Comparison of ENCODE assay signal across 20 cellular contexts in genomic region chr2:219517954-219518778, GRCh38. TPM values are rescaled to one million over a fixed set of nuclear protein-coding genes. Genes with fewer than 3 reads are reported as not detected.
DNase-seq lines count a peak whose midpoint lies in the region; ATAC-seq, FAIRE-seq and TF ChIP-seq lines count a peak whose summit lies in the region.
"Had no signal": no experiment of that assay in that cellular context is flagged by ENCODE, and none has a peak within 500 bp of the region (broad histone marks: within the 10 kb centered on the region; RNA-seq: fewer than 3 reads in every experiment).

No MANE protein-coding gene starts in this region.

- peak overlapping the region in 1 of 2 experiments; percentile 51; a peak in 1 of 4 replicates for H3K9ac ChIP-seq in K562 (ENCODE audit: insufficient read depth in 1 of 2, low read depth in 2 of 2, low read length in 2 of 2)
- H3K9ac ChIP-seq in neuronal stem cell (ENCODE audit: low read depth, low read length, poor library complexity) = no peak overlapping the region
- H3K9ac ChIP-seq in endodermal cell (ENCODE audit: extremely low read depth, low read length, poor library complexity, severe bottlenecking) = no peak overlapping the region

- intact Hi-C loops in K562 (cut with micrococcal nuclease) = no loop called here

- H3K18ac ChIP-seq in neuronal stem cell (ENCODE audit: low read length) = no peak overlapping the region

- TF ChIP-seq POLR2A in K562 (conservative IDR thresholded peaks at IDR 0.05) = no peak

- peak overlapping the region; percentile 78 for H3K4me2 ChIP-seq in K562 (ENCODE audit: insufficient read depth, low read length)
- no peak overlapping the region for H3K4me2 ChIP-seq in neuronal stem cell (ENCODE audit: insufficient read depth, low read length, poor library complexity, severe bottlenecking)
- H3K4me2 ChIP-seq: A549 had no signal

- H2AFZ ChIP-seq in K562 (ENCODE audit: low read depth, low read length) (no peak overlapping the region), neuronal stem cell (ENCODE audit: low read length) (no peak overlapping the region)

- no peak overlapping the region for H2BK5ac ChIP-seq in neuronal stem cell (ENCODE audit: low read length)

- no peak overlapping the region for H2BK120ac ChIP-seq in neuronal stem cell (ENCODE audit: low read depth, low read length)

- TF ChIP-seq EP300 in K562 (IDR thresholded peaks at IDR 0.05; ENCODE audit: low read length) = no peak

- ATAC-seq in K562 = no peak
- ATAC-seq: A549; CD8-positive, alpha-beta T cell had no signal

- 51% methylated on average over 8 of the region's 10 CpGs for WGBS in K562 (ENCODE audit: insufficient coverage, low coverage, missing lambda C conversion rate)
- no CpG with 5 or more reads among the region's 10 CpGs for WGBS in neuronal stem cell (ENCODE audit: extremely low coverage in 2 of 2, insufficient read length in 2 of 2, insufficient replicate concordance in 1 of 2), 2 donors
- 74 to 78% methylated on average over 4 to 10 of the region's 10 CpGs for WGBS in endodermal cell (ENCODE audit: insufficient coverage in 1 of 2, insufficient read length in 1 of 2), 2 experiments
- 51 to 59% (median 55%) methylated on average over 8 to 10 of the region's 10 CpGs for WGBS in small intestine, 3 donors

- TF ChIP-seq RAD21 in K562 (CRISPR knock-in tag; conservative IDR thresholded peaks at IDR 0.05 in 1 of 2, IDR thresholded peaks at IDR 0.05 in 1 of 2) = no peak

- H4K91ac ChIP-seq in neuronal stem cell (ENCODE audit: low read depth, low read length, poor library complexity) = no peak overlapping the region

- H4K20me1 ChIP-seq in K562 (replicated peaks; ENCODE audit: control insufficient read depth, insufficient read depth, low read length) = no peaks in the 10 kb centered on the region

- H2BK15ac ChIP-seq in neuronal stem cell (ENCODE audit: low read length) = no peak overlapping the region

- H3K27ac ChIP-seq in K562 (ENCODE audit: extremely low read depth, low read depth, low read length) = peak overlapping the region; percentile 38; the same call in 1 of the 3 replicates
- H3K27ac ChIP-seq in neuronal stem cell (replicated peaks; ENCODE audit: low read length) = no peak overlapping the region
- no peak overlapping the region for H3K27ac ChIP-seq in endodermal cell (ENCODE audit: low read depth, low read length)
- no peak overlapping the region for H3K27ac ChIP-seq in small intestine (ENCODE audit: low read depth in 1 of 2, low read length in 1 of 2)
- H3K27ac ChIP-seq: A549, SK-N-MC had no signal

- H3K27me3 Mint-ChIP-seq in endodermal cell (ENCODE audit: insufficient read depth) = peaks cover 61% of the 10 kb centered on the region

- peaks cover 3% of the 10 kb centered on the region for H3K9me1 ChIP-seq in K562 (ENCODE audit: control insufficient read depth, insufficient read depth, low read length)

- FAIRE-seq in K562 (lab: Jason Lieb, UNC) (no peak), small intestine (lab: Jason Lieb, UNC) (no peak)
- FAIRE-seq: A549, D721Med, H54 had no signal

- no peaks in the 10 kb centered on the region for H3K9me3 Mint-ChIP-seq in endodermal cell
- H3K9me3 Mint-ChIP-seq: CD8-positive, alpha-beta T cell had no signal

- POLR2A ChIA-PET in K562 (lab: Yijun Ruan, JAX) = interaction anchor here (0.6 to 1.6 kb wide), 5 partner anchors 12 to 513 kb away, joined by 3 to 4 read pairs (median 4); no protein-coding TSS in a partner anchor

- BruUV-seq in K562 (replicated peaks; lab: Mats Ljungman, UMichigan) = no TSS peak

- in situ Hi-C loops in K562 (cut with MboI) = no loop called here

- no peaks in the 10 kb centered on the region for H3K9me3 ChIP-seq in K562 (replicated peaks; ENCODE audit: control insufficient read depth, insufficient read depth, low read depth, low read length)
- no peaks in the 10 kb centered on the region for H3K9me3 ChIP-seq in neuronal stem cell (replicated peaks in 1 of 2; ENCODE audit: control insufficient read depth in 2 of 2, insufficient read depth in 1 of 2, low read depth in 1 of 2, low read length in 2 of 2)
- H3K9me3 ChIP-seq in endodermal cell (ENCODE audit: control insufficient read depth, low read length) = no peaks in the 10 kb centered on the region
- no peaks in the 10 kb centered on the region for H3K9me3 ChIP-seq in small intestine (ENCODE audit: control insufficient read depth, low read depth)
- H3K9me3 ChIP-seq: A549 had no signal

- H3K4me3 ChIP-seq in K562 = 0 out of 2 replicates have a peak overlapping the region, but pooled peaks have one; percentile 10
- no peak overlapping the region for H3K4me3 ChIP-seq in neuronal stem cell (ENCODE audit: low read length in 2 of 2)
- no peak overlapping the region for H3K4me3 ChIP-seq in endodermal cell (ENCODE audit: low read length)
- H3K4me3 ChIP-seq in small intestine (ENCODE audit: low read depth in 1 of 2, low read length in 2 of 2) = no peak overlapping the region
- H3K4me3 ChIP-seq: A549, SK-N-MC had no signal

- H3K4me3 Mint-ChIP-seq in endodermal cell = no peak overlapping the region
- H3K4me3 Mint-ChIP-seq: CD8-positive, alpha-beta T cell had no signal

- CTCF ChIA-PET in K562 (lab: Yijun Ruan, JAX; ENCODE audit: low intra/inter-chr PET ratio) = interaction anchor here (0.6 kb wide), 1 partner anchor 22 kb away, joined by 3 read pairs; a partner anchor contains a TSS

- H3K4ac ChIP-seq in neuronal stem cell (ENCODE audit: low read length) = no peak overlapping the region

- no peak overlapping the region for H4K8ac ChIP-seq in neuronal stem cell (ENCODE audit: low read depth, low read length)

- no peaks in the 10 kb centered on the region for H3K36me3 Mint-ChIP-seq in endodermal cell (ENCODE audit: low read depth)
- H3K36me3 Mint-ChIP-seq: CD8-positive, alpha-beta T cell had no signal

- H3K4me1 ChIP-seq in K562 (replicated peaks in 1 of 2; ENCODE audit: control insufficient read depth in 2 of 2, insufficient read depth in 2 of 2, low read length in 2 of 2) (peaks cover 64 to 93% of the 10 kb centered on the region in 2 experiments), neuronal stem cell (ENCODE audit: control insufficient read depth in 2 of 2, insufficient read depth in 1 of 2, low read depth in 1 of 2, low read length in 2 of 2) (peaks cover 28 to 30% of the 10 kb centered on the region in 2 donors), endodermal cell (ENCODE audit: control insufficient read depth, insufficient read depth, low read length) (peaks cover 9% of the 10 kb centered on the region), small intestine (ENCODE audit: control insufficient read depth in 2 of 2, insufficient read depth in 1 of 2, low read depth in 1 of 2, low read length in 1 of 2) (no peaks in the 10 kb centered on the region)

- no peak overlapping the region for H3K27ac Mint-ChIP-seq in endodermal cell
- H3K27ac Mint-ChIP-seq: CD8-positive, alpha-beta T cell had no signal

- H3K36me3 ChIP-seq in K562 (ENCODE audit: control insufficient read depth, insufficient read depth, low read length) (peaks cover 16% of the 10 kb centered on the region; the same call in 2 of the 3 replicates), neuronal stem cell (replicated peaks in 1 of 2; ENCODE audit: control insufficient read depth in 2 of 2, insufficient read depth in 2 of 2, low read length in 2 of 2) (no peaks in the 10 kb centered on the region), endodermal cell (ENCODE audit: control insufficient read depth, insufficient read depth, low read length) (no peaks in the 10 kb centered on the region), small intestine (ENCODE audit: control insufficient read depth in 2 of 2, insufficient read depth in 2 of 2, low read length in 2 of 2) (no peaks in the 10 kb centered on the region)

- TF ChIP-seq CTCF in K562 (IDR thresholded peaks at IDR 0.05 in 2 of 3, conservative IDR thresholded peaks at IDR 0.05 in 1 of 3; ENCODE audit: insufficient read depth in 2 of 3, low read depth in 1 of 3, low read length in 3 of 3) (no peak), endodermal cell (conservative IDR thresholded peaks at IDR 0.05) (no peak)

- H3K27me3 ChIP-seq in K562 (ENCODE audit: control insufficient read depth in 2 of 2, insufficient read depth in 2 of 2, low read length in 2 of 2) = no peaks in the 10 kb centered on the region
- H3K27me3 ChIP-seq in neuronal stem cell (ENCODE audit: control insufficient read depth in 3 of 3, insufficient read depth in 3 of 3, low read depth in 1 of 3, low read length in 3 of 3) = peaks cover under 1 to 81% (median 37%) of the 10 kb centered on the region in 3 experiments
- H3K27me3 ChIP-seq in endodermal cell (ENCODE audit: control insufficient read depth, insufficient read depth, low read length, poor library complexity, severe bottlenecking) = peaks cover 44% of the 10 kb centered on the region
- peaks cover 11 to 39% of the 10 kb centered on the region in 2 donors for H3K27me3 ChIP-seq in small intestine (ENCODE audit: control insufficient read depth in 2 of 2, insufficient read depth in 2 of 2, low read length in 2 of 2)

- H2BK12ac ChIP-seq in neuronal stem cell (ENCODE audit: low read length) = no peak overlapping the region

- no peak overlapping the region for H3K14ac ChIP-seq in neuronal stem cell (ENCODE audit: low read length)

- H3K79me2 ChIP-seq in K562 (ENCODE audit: control insufficient read depth, insufficient read depth, low read length) = peaks cover 74% of the 10 kb centered on the region

- no peak overlapping the region for H2AK5ac ChIP-seq in neuronal stem cell (ENCODE audit: low read depth, low read length)

- peak overlapping the region; percentile 16 for H3K23ac ChIP-seq in neuronal stem cell (ENCODE audit: low read depth, low read length, poor library complexity)

- DNase-seq in DMS 273 (lab: John Stamatoyannopoulos, UW; ENCODE audit: unreplicated experiment) (peak; percentile 65), NCI-H524 treated with DMSO at 0.1 percent for 48 hours (lab: John Stamatoyannopoulos, UW) (peak; percentile 25), K562 (ENCODE audit: extremely low read depth in 1 of 4, low spot score in 3 of 4) (no peak), neuronal stem cell (ENCODE audit: low spot score) (no peak), endodermal cell (no peak), NCI-H1092 treated with DMSO at 0.1 percent for 48 hours (lab: John Stamatoyannopoulos, UW) (no peak), small intestine (no peak)
- DNase-seq: DMS79 treated with DMSO at 0.1 percent for 48 hours; NCI-H1105 treated with DMSO at 0.1 percent for 48 hours; NCI-H187; NCI-H2107; NCI-H345; NCI-H526 treated with DMSO at 0.1 percent for 48 hours; NK-92 treated with Interleukin-12 subunit alpha and Interleukin-12 subunit beta, amount 100 ng/mL, for 24 hours; Right ventricle myocardium superior had no signal

- H3K4me1 Mint-ChIP-seq in endodermal cell = peaks cover 25% of the 10 kb centered on the region

- no peaks in the 10 kb centered on the region for H3K79me1 ChIP-seq in neuronal stem cell (ENCODE audit: low read depth, low read length)

RNA-seq across cellular contexts. Expression of gene ASIC4, which starts 3.9 kb away (rescaled TPM):
- 14.4 and 30.7 TPM in 2 replicates for total RNA-seq in K562 (2011; cell fraction: chromatin; rRNA removed; ENCODE audit: low replicate concordance)
- 21.7 and 26.1 TPM in 2 replicates for total RNA-seq in K562 (2011; cell fraction: nucleolus; rRNA removed)
- total RNA-seq in K562 (2011; cell fraction: nucleoplasm; rRNA removed) = 15.1 and 18.3 TPM in 2 replicates
- total RNA-seq in K562 (2014; rRNA removed) (17.7 and 24.8 TPM in 2 replicates), K562 (2014; rRNA removed; fragmentation: Illumina TruSeq; extraction: Trizol) (2.3 and 3.8 TPM in 2 replicates), K562 (2015; rRNA removed; fragmentation: Illumina TruSeq; extraction: Trizol) (9.6 and 9.8 TPM in 2 replicates), K562 (2021) (13.5 and 14.7 TPM in 2 replicates), endodermal cell (under 1 TPM; 0.29 to 1.00 TPM)
- polyA plus RNA-seq in K562 (2011; rRNA removed) (2.5 and 8.6 TPM in 2 replicates), K562 (2014; fragmentation: Illumina TruSeq; extraction: Trizol) (4.8 and 5.0 TPM in 2 replicates), K562 (2014; fragmentation: Nextera tagmentation; extraction: Ambion mirVana) (under 1 TPM; 0.07 to 0.08 TPM), K562 (2014; rRNA removed) (19.0 and 19.2 TPM in 2 replicates), small intestine (under 1 TPM in 1 of 3 donors, not detected in 2; 0.04 TPM)
- 4.7 and 5.7 TPM in 2 replicates for polyA plus RNA-seq in K562 (2011; cell fraction: cytosol; rRNA removed)
- 48.9 and 62.7 TPM in 2 replicates for polyA plus RNA-seq in K562 (2011; cell fraction: nucleus; rRNA removed)
- polyA plus RNA-seq in K562 (2012) = 15.2 and 19.8 TPM in 2 replicates
- 2.5 and 4.5 TPM in 2 replicates for polyA minus RNA-seq in K562 (2011; rRNA and poly(A)+ RNA removed)
- polyA minus RNA-seq in K562 (2011; cell fraction: cytosol; rRNA and poly(A)+ RNA removed) = 2.6 and 8.5 TPM in 2 replicates
- 13.9 and 26.5 TPM in 2 replicates for polyA minus RNA-seq in K562 (2011; cell fraction: nucleus; rRNA and poly(A)+ RNA removed)
- polyA plus RNA-seq in neuronal stem cell (2013, experiment 1 of 2) = 0.14 TPM
- polyA plus RNA-seq in neuronal stem cell (2013, experiment 2 of 2) = 0.15 TPM
- 2.0 TPM for polyA plus RNA-seq in endodermal cell (2013, experiment 1 of 2)
- 1.4 TPM for polyA plus RNA-seq in endodermal cell (2013, experiment 2 of 2)
- total RNA-seq: Right ventricle myocardium superior had no signal

RNA-seq across cellular contexts. Expression of gene GMPPA, which starts 19.5 kb away (rescaled TPM):
- total RNA-seq in K562 (2011; cell fraction: chromatin; rRNA removed; ENCODE audit: low replicate concordance) = 76.3 and 182 TPM in 2 replicates
- total RNA-seq in K562 (2011; cell fraction: nucleolus; rRNA removed) = 113 and 116 TPM in 2 replicates
- 78.7 and 92.4 TPM in 2 replicates for total RNA-seq in K562 (2011; cell fraction: nucleoplasm; rRNA removed)
- total RNA-seq in K562 (2014; rRNA removed) (66.7 and 93.8 TPM in 2 replicates), K562 (2014; rRNA removed; fragmentation: Illumina TruSeq; extraction: Trizol) (38.5 and 47.9 TPM in 2 replicates), K562 (2015; rRNA removed; fragmentation: Illumina TruSeq; extraction: Trizol) (59.6 and 65.4 TPM in 2 replicates), K562 (2021) (69.7 and 71.3 TPM in 2 replicates), endodermal cell (10 to 100 TPM; 36.9 to 38.2 TPM)
- polyA plus RNA-seq in K562 (2011; rRNA removed) (101 and 108 TPM in 2 replicates), K562 (2014; fragmentation: Illumina TruSeq; extraction: Trizol) (82.1 and 90.5 TPM in 2 replicates), K562 (2014; fragmentation: Nextera tagmentation; extraction: Ambion mirVana) (10 to 100 TPM in 1 of 2 experiments, 1 to 10 TPM in 1; 7.0 to 24.7 TPM), K562 (2014; rRNA removed) (71.2 and 75.4 TPM in 2 replicates), small intestine (10 to 100 TPM; 52.6 to 63.5 (median 59.3) TPM)
- 152 and 203 TPM in 2 replicates for polyA plus RNA-seq in K562 (2011; cell fraction: cytosol; rRNA removed)
- polyA plus RNA-seq in K562 (2011; cell fraction: nucleus; rRNA removed) = 219 and 235 TPM in 2 replicates
- polyA plus RNA-seq in K562 (2012) = 99.0 and 134 TPM in 2 replicates
- 73.2 and 103 TPM in 2 replicates for polyA minus RNA-seq in K562 (2011; rRNA and poly(A)+ RNA removed)
- polyA minus RNA-seq in K562 (2011; cell fraction: cytosol; rRNA and poly(A)+ RNA removed) = 47.8 and 64.1 TPM in 2 replicates
- polyA minus RNA-seq in K562 (2011; cell fraction: nucleus; rRNA and poly(A)+ RNA removed) = 38.2 and 59.0 TPM in 2 replicates
- 11.1 TPM for polyA plus RNA-seq in neuronal stem cell (2013, experiment 1 of 2)
- 10.9 TPM for polyA plus RNA-seq in neuronal stem cell (2013, experiment 2 of 2)
- 23.4 TPM for polyA plus RNA-seq in endodermal cell (2013, experiment 1 of 2)
- polyA plus RNA-seq in endodermal cell (2013, experiment 2 of 2) = 22.9 TPM

RNA-seq across cellular contexts. Expression of gene CHPF, which starts 25.4 kb away (rescaled TPM):
- 9.1 and 46.2 TPM in 2 replicates for total RNA-seq in K562 (2011; cell fraction: chromatin; rRNA removed; ENCODE audit: low replicate concordance)
- 74.1 and 96.4 TPM in 2 replicates for total RNA-seq in K562 (2011; cell fraction: nucleolus; rRNA removed)
- 36.0 and 36.5 TPM in 2 replicates for total RNA-seq in K562 (2011; cell fraction: nucleoplasm; rRNA removed)
- total RNA-seq in K562 (2014; rRNA removed) (57.2 and 67.6 TPM in 2 replicates), K562 (2014; rRNA removed; fragmentation: Illumina TruSeq; extraction: Trizol) (1.5 and 2.0 TPM in 2 replicates), K562 (2015; rRNA removed; fragmentation: Illumina TruSeq; extraction: Trizol) (7.9 and 9.0 TPM in 2 replicates), K562 (2021) (40.1 and 41.1 TPM in 2 replicates), endodermal cell (10 to 100 TPM; 51.2 to 54.0 TPM)
- polyA plus RNA-seq in K562 (2011; rRNA removed) (9.9 and 14.8 TPM in 2 replicates), K562 (2014; fragmentation: Illumina TruSeq; extraction: Trizol) (2.6 and 11.5 TPM in 2 replicates), K562 (2014; fragmentation: Nextera tagmentation; extraction: Ambion mirVana) (under 1 TPM; 0.15 to 0.35 TPM), K562 (2014; rRNA removed) (31.8 and 32.1 TPM in 2 replicates), small intestine (10 to 100 TPM in 2 of 3 donors, 1 to 10 TPM in 1; 8.7 to 51.9 (median 49.0) TPM)
- polyA plus RNA-seq in K562 (2011; cell fraction: cytosol; rRNA removed) = 22.8 and 80.8 TPM in 2 replicates
- 25.6 and 44.2 TPM in 2 replicates for polyA plus RNA-seq in K562 (2011; cell fraction: nucleus; rRNA removed)
- 22.4 and 47.7 TPM in 2 replicates for polyA plus RNA-seq in K562 (2012)
- 3.4 and 5.3 TPM in 2 replicates for polyA minus RNA-seq in K562 (2011; rRNA and poly(A)+ RNA removed)
- 25.0 and 30.2 TPM in 2 replicates for polyA minus RNA-seq in K562 (2011; cell fraction: cytosol; rRNA and poly(A)+ RNA removed)
- polyA minus RNA-seq in K562 (2011; cell fraction: nucleus; rRNA and poly(A)+ RNA removed) = 24.2 and 27.0 TPM in 2 replicates
- polyA plus RNA-seq in neuronal stem cell (2013, experiment 1 of 2) = 12.6 TPM
- 12.8 TPM for polyA plus RNA-seq in neuronal stem cell (2013, experiment 2 of 2)
- 26.1 TPM for polyA plus RNA-seq in endodermal cell (2013, experiment 1 of 2)
- 31.2 TPM for polyA plus RNA-seq in endodermal cell (2013, experiment 2 of 2)

RNA-seq across cellular contexts. Expression of gene TMEM198, which starts 25.7 kb away (rescaled TPM):
- total RNA-seq in K562 (2011; cell fraction: chromatin; rRNA removed; ENCODE audit: low replicate concordance) = 1.3 and 5.0 TPM in 2 replicates
- total RNA-seq in K562 (2011; cell fraction: nucleolus; rRNA removed) = 4.3 and 6.5 TPM in 2 replicates
- 3.1 and 3.4 TPM in 2 replicates for total RNA-seq in K562 (2011; cell fraction: nucleoplasm; rRNA removed)
- total RNA-seq in K562 (2014; rRNA removed) (1.1 and 2.5 TPM in 2 replicates), K562 (2014; rRNA removed; fragmentation: Illumina TruSeq; extraction: Trizol) (0.38 and 0.47 TPM in 2 replicates), K562 (2015; rRNA removed; fragmentation: Illumina TruSeq; extraction: Trizol) (0.98 and 1.1 TPM in 2 replicates), K562 (2021) (2.4 and 3.8 TPM in 2 replicates), endodermal cell (1 to 10 TPM; 2.6 to 3.9 TPM)
- polyA plus RNA-seq in K562 (2011; rRNA removed) (1.1 and 2.2 TPM in 2 replicates), K562 (2014; fragmentation: Illumina TruSeq; extraction: Trizol) (1.0 and 1.3 TPM in 2 replicates), K562 (2014; fragmentation: Nextera tagmentation; extraction: Ambion mirVana) (under 1 TPM; 0.03 TPM), K562 (2014; rRNA removed) (2.5 and 2.7 TPM in 2 replicates), small intestine (10 to 100 TPM in 1 of 3 donors, 1 to 10 TPM in 2; 1.8 to 23.5 (median 9.6) TPM)
- 2.6 and 3.9 TPM in 2 replicates for polyA plus RNA-seq in K562 (2011; cell fraction: cytosol; rRNA removed)
- polyA plus RNA-seq in K562 (2011; cell fraction: nucleus; rRNA removed) = 19.4 and 26.1 TPM in 2 replicates
- 2.1 and 3.5 TPM in 2 replicates for polyA plus RNA-seq in K562 (2012)
- polyA minus RNA-seq in K562 (2011; rRNA and poly(A)+ RNA removed) = 0.36 and 0.81 TPM in 2 replicates
- 0.95 and 1.0 TPM in 2 replicates for polyA minus RNA-seq in K562 (2011; cell fraction: cytosol; rRNA and poly(A)+ RNA removed)
- 1.5 and 1.7 TPM in 2 replicates for polyA minus RNA-seq in K562 (2011; cell fraction: nucleus; rRNA and poly(A)+ RNA removed)
- 2.7 TPM for polyA plus RNA-seq in neuronal stem cell (2013, experiment 1 of 2)
- polyA plus RNA-seq in neuronal stem cell (2013, experiment 2 of 2) = 1.8 TPM
- polyA plus RNA-seq in endodermal cell (2013, experiment 1 of 2) = 9.6 TPM
- polyA plus RNA-seq in endodermal cell (2013, experiment 2 of 2) = 5.3 TPM

RNA-seq across cellular contexts. Expression of gene OBSL1, which starts 53.2 kb away (rescaled TPM):
- total RNA-seq in K562 (2011; cell fraction: chromatin; rRNA removed; ENCODE audit: low replicate concordance) = 21.4 and 68.9 TPM in 2 replicates
- 49.9 and 55.4 TPM in 2 replicates for total RNA-seq in K562 (2011; cell fraction: nucleolus; rRNA removed)
- total RNA-seq in K562 (2011; cell fraction: nucleoplasm; rRNA removed) = 22.7 and 27.9 TPM in 2 replicates
- total RNA-seq in K562 (2014; rRNA removed) (14.9 and 19.2 TPM in 2 replicates), K562 (2014; rRNA removed; fragmentation: Illumina TruSeq; extraction: Trizol) (2.5 and 3.0 TPM in 2 replicates), K562 (2015; rRNA removed; fragmentation: Illumina TruSeq; extraction: Trizol) (8.6 and 9.6 TPM in 2 replicates), K562 (2021) (24.5 and 26.6 TPM in 2 replicates), endodermal cell (100 to 1,000 TPM; 156 to 162 TPM)
- polyA plus RNA-seq in K562 (2011; rRNA removed) (10.2 and 14.7 TPM in 2 replicates), K562 (2014; fragmentation: Illumina TruSeq; extraction: Trizol) (6.8 and 12.6 TPM in 2 replicates), K562 (2014; fragmentation: Nextera tagmentation; extraction: Ambion mirVana) (1 to 10 TPM; 1.2 to 1.9 TPM), K562 (2014; rRNA removed) (19.3 and 19.8 TPM in 2 replicates), small intestine (10 to 100 TPM in 2 of 3 donors, 1 to 10 TPM in 1; 4.5 to 16.3 (median 14.6) TPM)
- 9.2 and 21.4 TPM in 2 replicates for polyA plus RNA-seq in K562 (2011; cell fraction: cytosol; rRNA removed)
- 91.1 and 133 TPM in 2 replicates for polyA plus RNA-seq in K562 (2011; cell fraction: nucleus; rRNA removed)
- polyA plus RNA-seq in K562 (2012) = 27.0 and 40.4 TPM in 2 replicates
- 6.2 and 8.2 TPM in 2 replicates for polyA minus RNA-seq in K562 (2011; rRNA and poly(A)+ RNA removed)
- 14.2 and 18.7 TPM in 2 replicates for polyA minus RNA-seq in K562 (2011; cell fraction: cytosol; rRNA and poly(A)+ RNA removed)
- polyA minus RNA-seq in K562 (2011; cell fraction: nucleus; rRNA and poly(A)+ RNA removed) = 17.0 and 18.6 TPM in 2 replicates
- 40.6 TPM for polyA plus RNA-seq in neuronal stem cell (2013, experiment 1 of 2)
- polyA plus RNA-seq in neuronal stem cell (2013, experiment 2 of 2) = 41.4 TPM
- 93.4 TPM for polyA plus RNA-seq in endodermal cell (2013, experiment 1 of 2)
- 95.4 TPM for polyA plus RNA-seq in endodermal cell (2013, experiment 2 of 2)

Comparison
In these comparisons a context has a peak if more than half of its experiments do, and no peak if none do; other contexts are left out.
1. DNase-seq: peak in DMS 273 (single experiment) and NCI-H524 treated with DMSO at 0.1 percent for 48 hours (single experiment); none in K562 (0 of 4), neuronal stem cell (single experiment), endodermal cell (single experiment), NCI-H1092 treated with DMSO at 0.1 percent for 48 hours (single experiment) and small intestine (single experiment).